In genomic region chr11:73227571-73228211, GRCh38 we compare ENCODE assay signal across 11 cellular contexts. TPM values are rescaled to one million over a fixed set of nuclear protein-coding genes. Genes with fewer than 3 reads are reported as not detected.
DNase-seq lines count a peak whose midpoint lies in the region; TF ChIP-seq lines count a peak whose summit lies in the region.
"Had no signal": no experiment of that assay in that cellular context is flagged by ENCODE, and none has a peak within 500 bp of the region (broad histone marks: within the 10 kb centered on the region; RNA-seq: fewer than 3 reads in every experiment).

No MANE protein-coding gene starts in this region.

- DNase-seq in COLO668 (lab: John Stamatoyannopoulos, UW; ENCODE audit: unreplicated experiment), result peak; percentile 52
- DNase-seq in LoVo (ENCODE audit: low spot score), result peak; percentile 68
- DNase-seq in dorsolateral prefrontal cortex, result peak in 6 of 10 donors; percentile 2 to 32 (median 20)
- DNase-seq in mesothelial cell of epicardium (ENCODE audit: low spot score in 2 of 2, unreplicated experiment in 2 of 2), result peak; percentile 50 to 86
- no peak for DNase-seq in NCI-H2227 (lab: John Stamatoyannopoulos, UW; ENCODE audit: unreplicated experiment)
- DNase-seq in foreskin melanocyte, result no peak
- DNase-seq in hepatic stellate cell (ENCODE audit: low spot score), result no peak
- no peak for DNase-seq in HEK293T (ENCODE audit: extremely low spot score)

- H3K36me3 Mint-ChIP-seq in mesothelial cell of epicardium, result no peaks in the 10 kb centered on the region

- TF ChIP-seq CTCF in dorsolateral prefrontal cortex (IDR thresholded peaks at IDR 0.05 in 54 of 56, conservative IDR thresholded peaks at IDR 0.05 in 2 of 56; ENCODE audit: low read depth in 1 of 56, partially characterized antibody in 56 of 56) (no peak), mesothelial cell of epicardium (IDR thresholded peaks at IDR 0.05; ENCODE audit: unreplicated experiment) (peak; percentile 17)

- no peaks in the 10 kb centered on the region for H3K27me3 Mint-ChIP-seq in mesothelial cell of epicardium (ENCODE audit: low read depth)
- H3K27me3 Mint-ChIP-seq: dendritic cell treated with granulocyte-macrophage colony-stimulating factor and Interleukin-4, amounts not matched to agents 40 ng/mL and 50 ng/mL, for 4 days had no signal

- CTCF ChIA-PET in HEK293T (lab: Yijun Ruan, JAX), result no interaction called here

- POLR2A ChIA-PET in HEK293T (lab: Yijun Ruan, JAX), result no interaction called here

- no peak overlapping the region for H3K4me3 ChIP-seq in dorsolateral prefrontal cortex
- H3K4me3 ChIP-seq: vagina had no signal

- H3K27ac Mint-ChIP-seq in mesothelial cell of epicardium, result peak overlapping the region; percentile 17
- H3K27ac Mint-ChIP-seq: dendritic cell treated with granulocyte-macrophage colony-stimulating factor and Interleukin-4, amounts not matched to agents 40 ng/mL and 50 ng/mL, for 4 days had no signal

- H3K4me3 Mint-ChIP-seq in mesothelial cell of epicardium, result no peak overlapping the region
- H3K4me3 Mint-ChIP-seq: dendritic cell treated with granulocyte-macrophage colony-stimulating factor and Interleukin-4, amounts not matched to agents 40 ng/mL and 50 ng/mL, for 4 days had no signal

- H3K27ac ChIP-seq in dorsolateral prefrontal cortex, result no peak overlapping the region
- H3K27ac ChIP-seq: KMS-11, vagina had no signal

- intact Hi-C loops in dorsolateral prefrontal cortex (cut with DNase I), result no loop called here

- no peaks in the 10 kb centered on the region for H3K27me3 ChIP-seq in dorsolateral prefrontal cortex
- H3K27me3 ChIP-seq: vagina had no signal

- H3K4me1 Mint-ChIP-seq in mesothelial cell of epicardium, result peaks cover 43% of the 10 kb centered on the region

- H3K9me3 Mint-ChIP-seq in mesothelial cell of epicardium, result no peaks in the 10 kb centered on the region
- H3K9me3 Mint-ChIP-seq: dendritic cell treated with granulocyte-macrophage colony-stimulating factor and Interleukin-4, amounts not matched to agents 40 ng/mL and 50 ng/mL, for 4 days had no signal

TF ChIP-seq in HEK293T, 16 proteins besides CTCF, POLR2A, EP300 and RAD21:
- TF ChIP-seq SUZ12 (IDR thresholded peaks at IDR 0.05) (no peak), SP1 (IDR thresholded peaks at IDR 0.05) (no peak), L3MBTL2 (conservative IDR thresholded peaks at IDR 0.05) (no peak), ZNF384 (IDR thresholded peaks at IDR 0.05) (no peak), BHLHE40 (IDR thresholded peaks at IDR 0.05; ENCODE audit: borderline replicate concordance) (no peak), FOXM1 (IDR thresholded peaks at IDR 0.05; ENCODE audit: borderline replicate concordance) (no peak), CTBP1 (IDR thresholded peaks at IDR 0.05; ENCODE audit: borderline replicate concordance) (no peak), HDGF (IDR thresholded peaks at IDR 0.05; ENCODE audit: borderline replicate concordance) (no peak), FOXA1 (IDR thresholded peaks at IDR 0.05) (no peak), NFRKB (IDR thresholded peaks at IDR 0.05) (no peak), ELF4 (IDR thresholded peaks at IDR 0.05) (no peak), ARNT (IDR thresholded peaks at IDR 0.05) (no peak), TARDBP (IDR thresholded peaks at IDR 0.05) (no peak), FOXK2 (IDR thresholded peaks at IDR 0.05) (no peak)
- TF ChIP-seq, protein P1, sequence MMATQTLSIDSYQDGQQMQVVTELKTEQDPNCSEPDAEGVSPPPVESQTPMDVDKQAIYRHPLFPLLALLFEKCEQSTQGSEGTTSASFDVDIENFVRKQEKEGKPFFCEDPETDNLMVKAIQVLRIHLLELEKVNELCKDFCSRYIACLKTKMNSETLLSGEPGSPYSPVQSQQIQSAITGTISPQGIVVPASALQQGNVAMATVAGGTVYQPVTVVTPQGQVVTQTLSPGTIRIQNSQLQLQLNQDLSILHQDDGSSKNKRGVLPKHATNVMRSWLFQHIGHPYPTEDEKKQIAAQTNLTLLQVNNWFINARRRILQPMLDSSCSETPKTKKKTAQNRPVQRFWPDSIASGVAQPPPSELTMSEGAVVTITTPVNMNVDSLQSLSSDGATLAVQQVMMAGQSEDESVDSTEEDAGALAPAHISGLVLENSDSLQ (IDR thresholded peaks at IDR 0.05), result no peak

RNA-seq across cellular contexts. Expression of gene P2RY2, which starts 9.6 kb away (rescaled TPM):
- total RNA-seq in dorsolateral prefrontal cortex, result 1 to 10 TPM in 94 of 120 experiments, under 1 TPM in 25, not detected in 1; 0.28 to 5.8 (median 1.6) TPM
- 4.0 to 4.5 TPM (median 4.5 TPM) in 3 replicates for total RNA-seq in mesothelial cell of epicardium

RNA-seq across cellular contexts. Expression of gene P2RY6, which starts 44.4 kb away (rescaled TPM):
- total RNA-seq in dorsolateral prefrontal cortex (10 to 100 TPM in 4 of 120 experiments, 1 to 10 TPM in 93, under 1 TPM in 22, not detected in 1; 0.36 to 14.3 (median 1.8) TPM), mesothelial cell of epicardium (0.36 to 0.51 TPM (median 0.45 TPM) in 3 replicates)

Comparison
In these comparisons a context has a peak if more than half of its experiments do, and no peak if none do; other contexts are left out.
1. DNase-seq: peak in COLO668 (single experiment), LoVo (single experiment), dorsolateral prefrontal cortex (6 of 10) and mesothelial cell of epicardium (2 of 2); none in NCI-H2227 (single experiment), foreskin melanocyte (single experiment), hepatic stellate cell (single experiment) and HEK293T (single experiment).